16 cellular contexts compared by ENCODE assay signal in genomic region chr11:4092031-4092430, GRCh38. TPM values are rescaled to one million over a fixed set of nuclear protein-coding genes. Genes with fewer than 3 reads are reported as not detected.
DNase-seq lines count a peak whose midpoint lies in the region; ATAC-seq and TF ChIP-seq lines count a peak whose summit lies in the region.
"Had no signal": no experiment of that assay in that cellular context is flagged by ENCODE, and none has a peak within 500 bp of the region (broad histone marks: within the 10 kb centered on the region; RNA-seq: fewer than 3 reads in every experiment).

No MANE protein-coding gene starts in this region.

- 44% methylated on average over 2 of the region's 2 CpGs for WGBS in suprapubic skin

- no peak for TF ChIP-seq POLR2A in suprapubic skin (IDR thresholded peaks at IDR 0.05)

- intact Hi-C loops in Calu3 (cut with micrococcal nuclease; ENCODE audit: unreplicated experiment), result no loop called here

- peak overlapping the region; percentile 30 for H3K4me3 Mint-ChIP-seq in activated naive CD4-positive, alpha-beta T cell treated with anti-CD3 and anti-CD28 coated beads, Interleukin-2, amount 50 U/mL, for 24 hours
- no peak overlapping the region for H3K4me3 Mint-ChIP-seq in stimulated activated memory B cell treated with anti-CD40 and anti-IgM and Interleukin-4, amounts not matched to agents 10 μg/mL and 1 μg/mL and 100 μg/mL, for 72 hours
- H3K4me3 Mint-ChIP-seq in Calu3 (ENCODE audit: low read depth, unreplicated experiment), result no peak overlapping the region
- H3K4me3 Mint-ChIP-seq: GM23338 had no signal

- H3K9me3 Mint-ChIP-seq in activated naive CD4-positive, alpha-beta T cell treated with anti-CD3 and anti-CD28 coated beads, Interleukin-2, amount 50 U/mL, for 24 hours, result no peaks in the 10 kb centered on the region
- no peaks in the 10 kb centered on the region for H3K9me3 Mint-ChIP-seq in activated naive CD4-positive, alpha-beta T cell treated with anti-CD3 and anti-CD28 coated beads, Interleukin-2, amount 50 U/mL, for 72 hours
- H3K9me3 Mint-ChIP-seq in stimulated activated memory B cell treated with anti-CD40 and anti-IgM and Interleukin-4, amounts not matched to agents 10 μg/mL and 1 μg/mL and 100 μg/mL, for 72 hours, result no peaks in the 10 kb centered on the region
- no peaks in the 10 kb centered on the region for H3K9me3 Mint-ChIP-seq in Calu3 (ENCODE audit: low read depth, unreplicated experiment)
- H3K9me3 Mint-ChIP-seq: GM23338 had no signal

- TF ChIP-seq CTCF in Calu3 (IDR thresholded peaks at IDR 0.05; ENCODE audit: unreplicated experiment) (no peak), suprapubic skin (IDR thresholded peaks at IDR 0.05) (no peak)

- H3K4me3 ChIP-seq in suprapubic skin, result no peak overlapping the region
- H3K4me3 ChIP-seq: cardiac muscle cell, GM23338, ovary had no signal

- CTCF ChIA-PET in Calu3 (lab: Charles Lee), result no interaction called here

- H3K4me1 Mint-ChIP-seq in activated naive CD4-positive, alpha-beta T cell treated with anti-CD3 and anti-CD28 coated beads, Interleukin-2, amount 50 U/mL, for 24 hours, result peaks cover 80% of the 10 kb centered on the region
- H3K4me1 Mint-ChIP-seq in stimulated activated memory B cell treated with anti-CD40 and anti-IgM and Interleukin-4, amounts not matched to agents 10 μg/mL and 1 μg/mL and 100 μg/mL, for 72 hours, result peaks cover 27% of the 10 kb centered on the region
- H3K4me1 Mint-ChIP-seq in Calu3 (ENCODE audit: low read depth, unreplicated experiment), result peaks cover 13% of the 10 kb centered on the region

- no peak for DNase-seq in activated naive CD4-positive, alpha-beta T cell (lab: John Stamatoyannopoulos, UW)
- peak; percentile 70 for DNase-seq in MV-4-11 (lab: John Stamatoyannopoulos, UW)
- no peak for DNase-seq in activated naive CD4-positive, alpha-beta T cell treated with anti-CD3 and anti-CD28 coated beads, Interleukin-2, amount 50 U/mL, for 72 hours (ENCODE audit: low spot score in 2 of 2)
- DNase-seq in NCI-H345 treated with DMSO at 0.1 percent for 48 hours (lab: John Stamatoyannopoulos, UW; ENCODE audit: unreplicated experiment), result no peak
- DNase-seq in Calu3, result no peak
- DNase-seq in suprapubic skin (ENCODE audit: low spot score in 2 of 2), result no peak
- DNase-seq: DMS153, foreskin keratinocyte, NCI-H1436 treated with DMSO at 0.1 percent for 48 hours, NCI-H524 treated with DMSO at 0.1 percent for 48 hours, ovary, small intestine had no signal

- peaks cover 46% of the 10 kb centered on the region for H3K36me3 ChIP-seq in suprapubic skin
- H3K36me3 ChIP-seq: cardiac muscle cell, ovary had no signal

- H3K27ac Mint-ChIP-seq in activated naive CD4-positive, alpha-beta T cell treated with anti-CD3 and anti-CD28 coated beads, Interleukin-2, amount 50 U/mL, for 24 hours, result peak overlapping the region; percentile 86
- peak overlapping the region; percentile 53 to 84 for H3K27ac Mint-ChIP-seq in activated naive CD4-positive, alpha-beta T cell treated with anti-CD3 and anti-CD28 coated beads, Interleukin-2, amount 50 U/mL, for 72 hours
- H3K27ac Mint-ChIP-seq in stimulated activated memory B cell treated with anti-CD40 and anti-IgM and Interleukin-4, amounts not matched to agents 10 μg/mL and 1 μg/mL and 100 μg/mL, for 72 hours, result peak overlapping the region; percentile 33
- H3K27ac Mint-ChIP-seq in Calu3 (ENCODE audit: unreplicated experiment), result no peak overlapping the region
- H3K27ac Mint-ChIP-seq: GM23338 had no signal

- H3K27me3 ChIP-seq in suprapubic skin, result no peaks in the 10 kb centered on the region
- H3K27me3 ChIP-seq: cardiac muscle cell, foreskin keratinocyte, ovary had no signal

- H3K36me3 Mint-ChIP-seq in activated naive CD4-positive, alpha-beta T cell treated with anti-CD3 and anti-CD28 coated beads, Interleukin-2, amount 50 U/mL, for 24 hours, result peaks cover 14% of the 10 kb centered on the region
- H3K36me3 Mint-ChIP-seq in activated naive CD4-positive, alpha-beta T cell treated with anti-CD3 and anti-CD28 coated beads, Interleukin-2, amount 50 U/mL, for 72 hours, result peaks cover 28 to 46% of the 10 kb centered on the region in 2 donors
- H3K36me3 Mint-ChIP-seq in stimulated activated memory B cell treated with anti-CD40 and anti-IgM and Interleukin-4, amounts not matched to agents 10 μg/mL and 1 μg/mL and 100 μg/mL, for 72 hours, result peaks cover 28% of the 10 kb centered on the region
- H3K36me3 Mint-ChIP-seq in Calu3 (ENCODE audit: insufficient read depth, unreplicated experiment), result peaks cover 26% of the 10 kb centered on the region

- TF ChIP-seq EP300 in suprapubic skin (IDR thresholded peaks at IDR 0.05), result no peak

- no peaks in the 10 kb centered on the region for H3K9me3 ChIP-seq in suprapubic skin
- H3K9me3 ChIP-seq: ovary had no signal

- no peak for ATAC-seq in activated naive CD4-positive, alpha-beta T cell treated with anti-CD3 and anti-CD28 coated beads, Interleukin-2, amount 50 U/mL, for 72 hours
- ATAC-seq in stimulated activated memory B cell treated with anti-CD40 and anti-IgM and Interleukin-4, amounts not matched to agents 10 μg/mL and 1 μg/mL and 100 μg/mL, for 72 hours, result no peak
- ATAC-seq: foreskin keratinocyte, GM23338 had no signal

- no peaks in the 10 kb centered on the region for H3K27me3 Mint-ChIP-seq in activated naive CD4-positive, alpha-beta T cell treated with anti-CD3 and anti-CD28 coated beads, Interleukin-2, amount 50 U/mL, for 24 hours
- H3K27me3 Mint-ChIP-seq in stimulated activated memory B cell treated with anti-CD40 and anti-IgM and Interleukin-4, amounts not matched to agents 10 μg/mL and 1 μg/mL and 100 μg/mL, for 72 hours, result no peaks in the 10 kb centered on the region
- H3K27me3 Mint-ChIP-seq in Calu3 (ENCODE audit: unreplicated experiment), result no peaks in the 10 kb centered on the region

- H3K4me1 ChIP-seq in suprapubic skin, result peaks cover 28% of the 10 kb centered on the region

- no peak overlapping the region for H3K27ac ChIP-seq in suprapubic skin
- H3K27ac ChIP-seq: cardiac muscle cell, foreskin keratinocyte, ovary had no signal

- BruUV-seq in Calu3 (replicated peaks; lab: Mats Ljungman, UMichigan), result no TSS peak

RNA-seq across cellular contexts. Expression of gene RRM1, which starts 2.6 kb away (rescaled TPM):
- total RNA-seq in activated naive CD4-positive, alpha-beta T cell treated with anti-CD3 and anti-CD28 coated beads, Interleukin-2, amount 50 U/mL, for 72 hours, result 100 to 1,000 TPM; 192 to 278 TPM
- 80.2 and 83.2 TPM in 2 replicates for total RNA-seq in Calu3 (2022)
- total RNA-seq in suprapubic skin, result 100 to 1,000 TPM in 1 of 4 donors, 10 to 100 TPM in 3; 70.4 to 145 (median 80.0) TPM
